1 cellular context compared by ENCODE assay signal in the genomic region with DNA sequence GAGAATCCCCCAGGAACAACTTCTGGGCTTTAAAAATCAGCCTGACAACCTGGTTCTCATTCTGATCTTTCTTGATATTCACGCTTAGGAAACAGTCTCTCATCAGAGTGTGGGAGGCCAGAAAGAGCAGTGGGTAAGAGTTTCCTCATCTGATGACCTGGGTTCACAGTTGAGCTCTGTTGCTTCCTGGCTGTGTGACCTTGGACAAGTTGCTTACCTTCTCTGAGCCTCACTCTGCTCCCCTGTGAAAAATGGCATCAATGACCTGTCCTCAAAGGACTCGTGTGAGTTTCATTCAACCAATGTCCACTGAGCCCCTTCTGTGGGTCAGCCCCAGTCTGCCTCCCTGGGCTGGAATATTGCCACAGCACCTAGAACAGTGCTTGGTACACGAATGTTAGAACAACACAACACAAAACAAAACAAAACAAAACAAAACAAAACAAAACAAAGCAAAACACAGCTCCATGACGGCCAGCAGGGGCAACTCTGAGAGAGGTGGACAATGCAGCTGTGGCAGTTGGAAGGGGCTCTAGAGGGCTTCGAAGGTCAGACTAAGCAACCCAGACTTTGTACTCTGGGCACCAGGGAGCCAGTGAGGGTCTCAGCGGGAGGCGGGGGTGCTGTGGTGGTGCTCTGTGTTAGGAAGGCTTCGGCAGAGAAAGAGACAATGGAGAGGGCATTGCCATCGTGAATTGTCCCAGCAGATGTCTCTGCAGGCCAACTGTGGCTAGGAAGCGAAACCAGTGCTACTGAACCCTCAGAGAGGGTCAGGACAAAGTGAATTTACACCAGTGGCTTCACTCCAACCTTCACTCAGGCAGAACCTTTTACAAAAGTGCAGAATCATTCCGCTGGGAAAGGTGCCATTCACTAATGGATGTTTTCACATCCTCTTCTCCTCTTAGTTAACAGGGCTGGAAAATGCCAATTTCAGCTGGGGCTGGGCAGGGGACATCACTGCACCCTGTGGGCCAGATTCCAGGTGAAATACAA.
TF ChIP-seq lines count a peak whose summit lies in the region.

No MANE protein-coding gene starts in this region.

TF ChIP-seq in H1, 55 proteins besides CTCF, POLR2A, EP300 and RAD21:
- TF ChIP-seq SRF (IDR thresholded peaks at IDR 0.05; ENCODE audit: low read depth, low read length) (no peak), KDM5A (IDR thresholded peaks at IDR 0.05; ENCODE audit: low read length) (no peak), TBP (IDR thresholded peaks at IDR 0.05; ENCODE audit: low read depth, low read length) (no peak), KDM1A (IDR thresholded peaks at IDR 0.05; ENCODE audit: borderline replicate concordance, low read length) (peak; percentile 87; the same call in 1 of the 2 replicates)
TF ChIP-seq in H1: peak in this region for 1.
